In the genomic region with DNA sequence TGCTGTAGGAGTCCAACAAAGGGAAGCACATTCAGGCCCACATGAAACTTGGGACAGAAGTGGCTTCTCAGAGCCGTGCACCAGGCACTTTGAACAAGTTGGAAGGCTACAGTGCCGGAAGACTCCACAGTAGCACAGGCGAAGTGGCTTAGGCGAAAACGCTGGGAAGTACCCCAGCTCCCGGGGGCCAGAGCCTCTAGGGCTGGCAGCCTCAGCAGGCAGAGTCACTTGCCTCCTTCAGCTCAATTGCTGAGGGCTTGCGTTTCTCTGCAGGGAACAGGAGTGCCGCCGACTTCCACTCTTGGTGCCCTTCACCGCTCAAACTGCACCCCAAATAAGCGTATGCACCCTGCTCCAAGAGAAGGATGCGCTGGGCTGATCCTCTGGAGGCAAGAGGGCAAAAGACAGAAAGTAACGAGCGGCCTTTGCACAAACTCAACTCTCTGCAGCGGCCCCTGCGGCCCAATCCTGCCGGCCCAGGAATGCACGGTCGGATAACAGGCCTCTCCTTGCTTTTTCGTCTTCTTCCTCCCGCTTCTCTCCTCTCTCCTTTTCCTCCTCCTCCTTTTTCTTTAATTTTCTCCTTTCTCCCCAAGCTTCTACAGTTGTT, we compare ENCODE assay signal across 15 cellular contexts. TPM values are rescaled to one million over a fixed set of nuclear protein-coding genes. Genes with fewer than 3 reads are reported as not detected.
A peak's percentile ranks its signal among the peaks of the same experiment; 100 is the strongest.
DNase-seq lines count a peak whose midpoint lies in the region; ATAC-seq and TF ChIP-seq lines count a peak whose summit lies in the region.
"Had no signal": no experiment of that assay in that cellular context is flagged by ENCODE, and none has a peak within 500 bp of the region (broad histone marks: within the 10 kb centered on the region; RNA-seq: fewer than 3 reads in every experiment).

No MANE protein-coding gene starts in this region.

- no peak for TF ChIP-seq EP300 in tibial nerve (IDR thresholded peaks at IDR 0.05)

- peak overlapping the region; percentile 4 for H2BK15ac ChIP-seq in mesenchymal stem cell (ENCODE audit: low read depth, poor library complexity, severe bottlenecking)

- no peaks in the 10 kb centered on the region for H3K9me3 Mint-ChIP-seq in activated CD8-positive, alpha-beta memory T cell treated with anti-CD3 and anti-CD28 coated beads, Interleukin-2, amount 10 ng/mL, durations not matched to agents 7 days and 5 days (ENCODE audit: low read depth)
- H3K9me3 Mint-ChIP-seq in brain = peaks cover 0 to 13% (median 3%) of the 10 kb centered on the region in 5 experiments

- 69% methylated on average over 21 of the region's 21 CpGs for WGBS in mesenchymal stem cell
- WGBS in tibial nerve, 2 donors = 64 to 65% methylated on average over 18 to 21 of the region's 21 CpGs

- peak overlapping the region; percentile 55 for H4K91ac ChIP-seq in mesenchymal stem cell (ENCODE audit: low read length)

- H3K27me3 ChIP-seq in mesenchymal stem cell (ENCODE audit: control insufficient read depth in 1 of 2, insufficient read depth in 1 of 2, low read length in 2 of 2) = peaks cover 0 to under 1% of the 10 kb centered on the region in 2 experiments
- H3K27me3 ChIP-seq in tibial nerve = no peaks in the 10 kb centered on the region
- no peaks in the 10 kb centered on the region for H3K27me3 ChIP-seq in MG63
- H3K27me3 ChIP-seq: ovary had no signal

- no peak overlapping the region for H3K4me3 ChIP-seq in mesenchymal stem cell (ENCODE audit: insufficient read depth in 1 of 2, low read depth in 1 of 2, low read length in 2 of 2)
- no peak overlapping the region for H3K4me3 ChIP-seq in tibial nerve
- H3K4me3 ChIP-seq in MG63 = no peak overlapping the region
- H3K4me3 ChIP-seq: lung had no signal

- H3K9me3 ChIP-seq in mesenchymal stem cell (ENCODE audit: control insufficient read depth, low read length) (no peaks in the 10 kb centered on the region), tibial nerve (no peaks in the 10 kb centered on the region), MG63 (no peaks in the 10 kb centered on the region)
- H3K9me3 ChIP-seq: heart left ventricle, ovary had no signal

- H3K27me3 Mint-ChIP-seq in activated CD8-positive, alpha-beta memory T cell treated with anti-CD3 and anti-CD28 coated beads, Interleukin-2, amount 10 ng/mL, durations not matched to agents 7 days and 5 days = peaks cover 62% of the 10 kb centered on the region
- H3K27me3 Mint-ChIP-seq in brain = peaks cover 15% of the 10 kb centered on the region

- peak; percentile 55 for DNase-seq in activated CD8-positive, alpha-beta memory T cell treated with anti-CD3 and anti-CD28 coated beads, Interleukin-2, amount 50 U/mL, for 48 hours
- no peak for DNase-seq in activated CD8-positive, alpha-beta memory T cell treated with anti-CD3 and anti-CD28 coated beads, Interleukin-2, amount 10 ng/mL, durations not matched to agents 7 days and 5 days
- DNase-seq in mesenchymal stem cell (no peak), tibial nerve (ENCODE audit: low spot score in 2 of 2) (no peak), SHP77 (lab: John Stamatoyannopoulos, UW) (no peak), mucosa of gallbladder (ENCODE audit: low spot score) (no peak), MG63 (no peak)
- DNase-seq: activated naive CD4-positive, alpha-beta T cell treated with Interleukin-2 at 50 U/mL for 16 hours; Calu3; NCI-H2081; SHP77 treated with DMSO at 0.1 percent for 48 hours had no signal

- no peaks in the 10 kb centered on the region for H3K36me3 Mint-ChIP-seq in activated CD8-positive, alpha-beta memory T cell treated with anti-CD3 and anti-CD28 coated beads, Interleukin-2, amount 10 ng/mL, durations not matched to agents 7 days and 5 days
- H3K36me3 Mint-ChIP-seq in brain = no peaks in the 10 kb centered on the region

- H3K27ac Mint-ChIP-seq in activated CD8-positive, alpha-beta memory T cell treated with anti-CD3 and anti-CD28 coated beads, Interleukin-2, amount 10 ng/mL, durations not matched to agents 7 days and 5 days = no peak overlapping the region
- H3K27ac Mint-ChIP-seq in brain = peak overlapping the region in 3 of 5 experiments; percentile 15 to 85 (median 37)

- H3K4me1 Mint-ChIP-seq in activated CD8-positive, alpha-beta memory T cell treated with anti-CD3 and anti-CD28 coated beads, Interleukin-2, amount 10 ng/mL, durations not matched to agents 7 days and 5 days = peaks cover 13% of the 10 kb centered on the region
- peaks cover 49% of the 10 kb centered on the region for H3K4me1 Mint-ChIP-seq in brain

- H3K4me3 Mint-ChIP-seq in activated CD8-positive, alpha-beta memory T cell treated with anti-CD3 and anti-CD28 coated beads, Interleukin-2, amount 10 ng/mL, durations not matched to agents 7 days and 5 days = no peak overlapping the region
- peak overlapping the region; percentile 78 to 92 (median 80) for H3K4me3 Mint-ChIP-seq in brain

- H3K18ac ChIP-seq in mesenchymal stem cell (ENCODE audit: low read depth in 1 of 2, low read length in 2 of 2) = peak overlapping the region; percentile 30 to 49

- no peak overlapping the region for H3K27ac ChIP-seq in mesenchymal stem cell (ENCODE audit: low read length, poor library complexity, severe bottlenecking)
- H3K27ac ChIP-seq in tibial nerve = peak overlapping the region; percentile 68 to 93 (median 84)
- H3K27ac ChIP-seq: ovary had no signal

- no peak overlapping the region for H3K23ac ChIP-seq in mesenchymal stem cell (ENCODE audit: low read length in 2 of 2)

- H3K4me1 ChIP-seq in mesenchymal stem cell (ENCODE audit: control insufficient read depth, insufficient read depth, low read depth, low read length) (peaks cover 10% of the 10 kb centered on the region), tibial nerve (peaks cover 0 to 57% (median 34%) of the 10 kb centered on the region in 4 donors)

- no peak for ATAC-seq in activated CD8-positive, alpha-beta memory T cell treated with anti-CD3 and anti-CD28 coated beads, Interleukin-2, amount 10 ng/mL, durations not matched to agents 7 days and 5 days

- H2AFZ ChIP-seq in mesenchymal stem cell (ENCODE audit: low read depth, low read length) = no peak overlapping the region

- H2BK5ac ChIP-seq in mesenchymal stem cell (ENCODE audit: low read depth, low read length, poor library complexity, severe bottlenecking) = no peak overlapping the region

- no peak overlapping the region for H3K4me2 ChIP-seq in mesenchymal stem cell (ENCODE audit: low read length, poor library complexity, severe bottlenecking)

- H4K8ac ChIP-seq in mesenchymal stem cell (ENCODE audit: low read length) = peak overlapping the region; percentile 64

- H3K79me1 ChIP-seq in mesenchymal stem cell (replicated peaks; ENCODE audit: low read length, poor library complexity, severe bottlenecking) = peaks cover 8% of the 10 kb centered on the region

- CTCF ChIA-PET in activated CD8-positive, alpha-beta memory T cell treated with anti-CD3 and anti-CD28 coated beads, Interleukin-2, amount 10 ng/mL, durations not matched to agents 7 days and 5 days (lab: Charles Lee) = no interaction called here

- H3K36me3 ChIP-seq in mesenchymal stem cell (ENCODE audit: control insufficient read depth in 1 of 2, insufficient read depth in 2 of 2, low read depth in 1 of 2, low read length in 2 of 2) = no peaks in the 10 kb centered on the region
- no peaks in the 10 kb centered on the region for H3K36me3 ChIP-seq in tibial nerve
- H3K36me3 ChIP-seq in MG63 = peaks cover 12% of the 10 kb centered on the region
- H3K36me3 ChIP-seq: heart left ventricle, ovary had no signal

- no peak for TF ChIP-seq CTCF in brain (conservative IDR thresholded peaks at IDR 0.05)
- no peak for TF ChIP-seq CTCF in tibial nerve (IDR thresholded peaks at IDR 0.05)

- no peak for TF ChIP-seq POLR2A in tibial nerve (IDR thresholded peaks at IDR 0.05)

- no peak overlapping the region for H2AK5ac ChIP-seq in mesenchymal stem cell (ENCODE audit: low read length, severe bottlenecking)

- H2BK120ac ChIP-seq in mesenchymal stem cell (ENCODE audit: low read depth, low read length) = no peak overlapping the region

- H3K9ac ChIP-seq in mesenchymal stem cell (ENCODE audit: low read length) = no peak overlapping the region

- H2BK12ac ChIP-seq in mesenchymal stem cell (ENCODE audit: low read length in 2 of 2) = peak overlapping the region; percentile 34 to 40

- H3K14ac ChIP-seq in mesenchymal stem cell (ENCODE audit: low read length in 2 of 2) = peak overlapping the region in 1 of 2 experiments; percentile 38

- H3K4ac ChIP-seq in mesenchymal stem cell (ENCODE audit: low read depth in 1 of 2, low read length in 2 of 2) = peak overlapping the region in 1 of 2 experiments; percentile 83

RNA-seq across cellular contexts. Expression of a gene that starts 1.2 kb away (rescaled TPM):
- under 1 TPM; 0.05 to 0.06 TPM for total RNA-seq in activated CD8-positive, alpha-beta memory T cell treated with anti-CD3 and anti-CD28 coated beads, Interleukin-2, amount 10 ng/mL, durations not matched to agents 7 days and 5 days
- polyA plus RNA-seq in brain (ENCODE audit: insufficient read depth, low read depth, low replicate concordance) = 7.4 TPM
- polyA plus RNA-seq in mesenchymal stem cell (2013, experiment 1 of 2) = 71.1 TPM
- polyA plus RNA-seq in mesenchymal stem cell (2013, experiment 2 of 2) = 71.6 TPM
- 10 to 100 TPM; 13.0 to 25.8 (median 14.5) TPM for total RNA-seq in tibial nerve
- 36.4 TPM for total RNA-seq in mucosa of gallbladder
- total RNA-seq in MG63 (2014; rRNA removed; shearing (Covaris generic); ENCODE audit: low replicate concordance) = 38.7 and 45.1 TPM in 2 replicates

Comparison
In these comparisons a context has a peak if more than half of its experiments do, and no peak if none do; other contexts are left out.
1. RNA of a gene that starts 1.2 kb away (total RNA-seq): 38.7 to 45.1 TPM in MG63, 36.4 TPM in mucosa of gallbladder (single experiment) and 13.0 to 25.8 TPM in tibial nerve; 0.05 to 0.06 TPM in activated CD8-positive, alpha-beta memory T cell treated with anti-CD3 and anti-CD28 coated beads, Interleukin-2, amount 10 ng/mL, durations not matched to agents 7 days and 5 days; every median in the first group is over 10 times any median in the second.